1 cellular context compared by ENCODE assay signal in genomic region chr4:25234390-25235367, GRCh38.
TF ChIP-seq lines count a peak whose summit lies in the region.

No MANE protein-coding gene starts in this region.

TF ChIP-seq in K562, 482 proteins besides CTCF, POLR2A, EP300 and RAD21 (continued from another document):
- TF ChIP-seq PBX2 (CRISPR knock-in tag; IDR thresholded peaks at IDR 0.05; ENCODE audit: low read depth) (no peak), PBX2 (tag; conservative IDR thresholded peaks at IDR 0.05; ENCODE audit: low read depth) (peak; percentile 79)
